Comparison of ENCODE assay signal across 10 cellular contexts in genomic region chr22:46754826-46755225, GRCh38. TPM values are rescaled to one million over a fixed set of nuclear protein-coding genes. Genes with fewer than 3 reads are reported as not detected.
DNase-seq lines count a peak whose midpoint lies in the region; ATAC-seq and TF ChIP-seq lines count a peak whose summit lies in the region.
"Had no signal": no experiment of that assay in that cellular context is flagged by ENCODE, and none has a peak within 500 bp of the region (broad histone marks: within the 10 kb centered on the region; RNA-seq: fewer than 3 reads in every experiment).

No MANE protein-coding gene starts in this region.

- no peak overlapping the region for H3K4me3 Mint-ChIP-seq in natural killer cell
- H3K4me3 Mint-ChIP-seq: activated CD8-positive, alpha-beta T cell treated with anti-CD3 and anti-CD28 coated beads, Interleukin-2, amount 10 ng/mL, durations not matched to agents 7 days and 5 days had no signal

- 83% methylated on average over 6 of the region's 6 CpGs for WGBS in tibial nerve, 2 donors

- no peaks in the 10 kb centered on the region for H3K36me3 ChIP-seq in tibial nerve

- peaks cover 0 to 60% (median 46%) of the 10 kb centered on the region in 4 donors for H3K4me1 ChIP-seq in tibial nerve

- POLR2A ChIA-PET in RWPE1 (lab: Yijun Ruan, JAX; ENCODE audit: low non-redundant PET): interaction anchor here (0.6 to 1.0 kb wide), 2 partner anchors 8 to 1340 kb away, joined by 3 read pairs; partner anchors contain the start of gene TBC1D22A

- H3K4me3 ChIP-seq in tibial nerve: no peak overlapping the region

- intact Hi-C loops in natural killer cell (cut with micrococcal nuclease): no loop called here

- peak overlapping the region; percentile 89 to 92 for H3K27ac Mint-ChIP-seq in natural killer cell
- H3K27ac Mint-ChIP-seq: activated CD8-positive, alpha-beta T cell treated with anti-CD3 and anti-CD28 coated beads, Interleukin-2, amount 10 ng/mL, durations not matched to agents 7 days and 5 days had no signal

- no peak for DNase-seq in RWPE1 (ENCODE audit: low spot score)
- DNase-seq in epithelial cell of prostate (ENCODE audit: low read depth, low spot score): no peak
- DNase-seq in natural killer cell: no peak
- DNase-seq in tibial nerve (ENCODE audit: low spot score in 2 of 2): no peak
- no peak for DNase-seq in Ammon's horn (ENCODE audit: low spot score)
- DNase-seq: activated CD8-positive, alpha-beta T cell treated with anti-CD3 and anti-CD28 coated beads, Interleukin-2, amount 10 ng/mL, durations not matched to agents 7 days and 5 days; activated gamma-delta T cell; NCI-H774 had no signal

- CTCF ChIA-PET in RWPE1 (lab: Yijun Ruan, JAX): interaction anchor here (1.0 kb wide), 1 partner anchor 191 kb away, joined by 3 read pairs; no protein-coding TSS in a partner anchor

- no peak for ATAC-seq in natural killer cell
- no peak for ATAC-seq in GM18505 (IDR thresholded peaks at IDR 0.05; ENCODE audit: unreplicated experiment)
- no peak for ATAC-seq in HG03095 (IDR thresholded peaks at IDR 0.05; ENCODE audit: unreplicated experiment)
- ATAC-seq: activated CD8-positive, alpha-beta T cell treated with anti-CD3 and anti-CD28 coated beads, Interleukin-2, amount 10 ng/mL, durations not matched to agents 7 days and 5 days had no signal

- no peaks in the 10 kb centered on the region for H3K27me3 ChIP-seq in tibial nerve

- H3K9me3 ChIP-seq in tibial nerve: peaks cover 0 to 8% (median 0%) of the 10 kb centered on the region in 4 donors

- peaks cover 26 to 37% of the 10 kb centered on the region in 2 donors for H3K4me1 Mint-ChIP-seq in natural killer cell

- TF ChIP-seq CTCF in RWPE1 (conservative IDR thresholded peaks at IDR 0.05; ENCODE audit: low read depth): no peak
- TF ChIP-seq CTCF in natural killer cell (IDR thresholded peaks at IDR 0.05): no peak
- no peak for TF ChIP-seq CTCF in tibial nerve (IDR thresholded peaks at IDR 0.05)

- TF ChIP-seq POLR2A in tibial nerve (IDR thresholded peaks at IDR 0.05) (no peak), GM18505 (IDR thresholded peaks at IDR 0.05; ENCODE audit: borderline replicate concordance, extremely low read depth, insufficient read depth, insufficient read length) (no peak)

- H3K27ac ChIP-seq in RWPE1 (peak overlapping the region; percentile 98), epithelial cell of prostate (peak overlapping the region; percentile 97), tibial nerve (peak overlapping the region in 3 of 4 donors; percentile 75 to 85 (median 77))

- no peaks in the 10 kb centered on the region for H3K36me3 Mint-ChIP-seq in natural killer cell

- TF ChIP-seq EP300 in tibial nerve (IDR thresholded peaks at IDR 0.05): no peak

- H3K9me3 Mint-ChIP-seq in natural killer cell: no peaks in the 10 kb centered on the region

- H3K27me3 Mint-ChIP-seq in natural killer cell (ENCODE audit: low read depth in 2 of 2): no peaks in the 10 kb centered on the region

RNA-seq across cellular contexts. Expression of gene TBC1D22A, which starts 7.6 kb away (rescaled TPM):
- total RNA-seq in natural killer cell: 10 to 100 TPM; 47.4 to 53.7 (median 53.2) TPM
- total RNA-seq in tibial nerve: 10 to 100 TPM; 27.3 to 35.4 (median 29.3) TPM

RNA-seq across cellular contexts. Expression of gene CERK, which starts 16.8 kb away (rescaled TPM):
- total RNA-seq in natural killer cell (10 to 100 TPM; 50.0 to 71.2 (median 55.6) TPM), tibial nerve (10 to 100 TPM; 20.3 to 42.0 (median 24.7) TPM)
